ENCODE assay signal across 1 cellular context in genomic region chr5:171336486-171337206, GRCh38.
TF ChIP-seq lines count a peak whose summit lies in the region.

No MANE protein-coding gene starts in this region.

TF ChIP-seq in H1, 55 proteins besides CTCF, POLR2A, EP300 and RAD21:
- TF ChIP-seq NANOG (IDR thresholded peaks at IDR 0.05; ENCODE audit: insufficient read depth, low read depth, low read length, poor library complexity, severe bottlenecking) (no peak), NRF1 (IDR thresholded peaks at IDR 0.05; ENCODE audit: low read depth, low read length) (no peak), SUZ12 (IDR thresholded peaks at IDR 0.05; ENCODE audit: low read length) (peak; percentile 48; the same call in 1 of the 2 replicates), SRF (IDR thresholded peaks at IDR 0.05; ENCODE audit: low read depth, low read length) (no peak)
